In genomic region chr11:21465920-21466319, GRCh38 we compare ENCODE assay signal across 1 cellular context.
TF ChIP-seq lines count a peak whose summit lies in the region.

No MANE protein-coding gene starts in this region.

TF ChIP-seq in GM23338, 12 proteins besides CTCF, POLR2A, EP300 and RAD21 (continued from another document):
- TF ChIP-seq ZNF462 (CRISPR knock-in tag; IDR thresholded peaks at IDR 0.05) (no peak), EZH2phosphoT487 (IDR thresholded peaks at IDR 0.05; ENCODE audit: unreplicated experiment) (no peak), POLR2AphosphoS5 (IDR thresholded peaks at IDR 0.05; ENCODE audit: low read depth) (no peak), NANOG (IDR thresholded peaks at IDR 0.05; ENCODE audit: borderline replicate concordance) (no peak), EZH2 (IDR thresholded peaks at IDR 0.05; ENCODE audit: low read depth, unreplicated experiment) (no peak), STAT1 (IDR thresholded peaks at IDR 0.05; ENCODE audit: unreplicated experiment) (no peak)
- TF ChIP-seq, protein P1, sequence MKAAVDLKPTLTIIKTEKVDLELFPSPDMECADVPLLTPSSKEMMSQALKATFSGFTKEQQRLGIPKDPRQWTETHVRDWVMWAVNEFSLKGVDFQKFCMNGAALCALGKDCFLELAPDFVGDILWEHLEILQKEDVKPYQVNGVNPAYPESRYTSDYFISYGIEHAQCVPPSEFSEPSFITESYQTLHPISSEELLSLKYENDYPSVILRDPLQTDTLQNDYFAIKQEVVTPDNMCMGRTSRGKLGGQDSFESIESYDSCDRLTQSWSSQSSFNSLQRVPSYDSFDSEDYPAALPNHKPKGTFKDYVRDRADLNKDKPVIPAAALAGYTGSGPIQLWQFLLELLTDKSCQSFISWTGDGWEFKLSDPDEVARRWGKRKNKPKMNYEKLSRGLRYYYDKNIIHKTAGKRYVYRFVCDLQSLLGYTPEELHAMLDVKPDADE (IDR thresholded peaks at IDR 0.05) = no peak
TF ChIP-seq in GM23338: peak in this region for 0.
